10 cellular contexts compared by ENCODE assay signal in the genomic region with DNA sequence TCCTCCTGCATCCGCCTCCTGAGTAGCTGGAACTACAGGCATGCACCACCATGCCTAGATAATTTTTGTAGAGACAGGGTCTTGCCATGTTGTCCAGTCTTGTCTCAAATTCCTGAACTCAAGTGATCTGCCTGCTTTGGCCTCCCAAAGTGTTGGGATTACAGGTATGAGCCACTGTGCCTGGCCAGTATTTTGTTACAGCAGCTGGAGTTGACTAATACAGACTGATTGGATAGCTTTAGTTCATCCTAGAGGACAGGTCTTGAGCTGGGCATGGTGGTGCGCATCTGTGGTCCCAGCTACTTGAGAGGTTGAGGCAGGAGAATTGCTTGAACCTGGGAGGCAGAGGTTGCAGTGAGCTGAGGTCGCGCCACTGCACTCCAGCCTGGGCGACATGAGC. TPM values are rescaled to one million over a fixed set of nuclear protein-coding genes. Genes with fewer than 3 reads are reported as not detected.
"Had no signal": no experiment of that assay in that cellular context is flagged by ENCODE, and none has a peak within 500 bp of the region (broad histone marks: within the 10 kb centered on the region; RNA-seq: fewer than 3 reads in every experiment).

No MANE protein-coding gene starts in this region.

RNA-seq across cellular contexts. Expression of gene AQP10, which starts 40.0 kb away (rescaled TPM):
- total RNA-seq: LHCN-M2, MCF 10A, NCI-H460, OCI-LY7, PC-9, Right ventricle myocardium inferior, RPMI7951, SJCRH30, SK-MEL-5, T-cell had no signal

RNA-seq across cellular contexts. Expression of gene IL6R, which starts 44.3 kb away (rescaled TPM):
- total RNA-seq: OCI-LY7 had no signal
